In genomic region chrX:8971116-8971515, GRCh38 we compare ENCODE assay signal across 8 cellular contexts.
DNase-seq lines count a peak whose midpoint lies in the region; ATAC-seq and TF ChIP-seq lines count a peak whose summit lies in the region.

No MANE protein-coding gene starts in this region.

- no peaks in the 10 kb centered on the region for H3K27me3 Mint-ChIP-seq in nephron (ENCODE audit: low read depth)

- H3K4me3 ChIP-seq in GM12875 (ENCODE audit: low read depth, low read length): no peak overlapping the region

- DNase-seq in AG09319 (ENCODE audit: extremely low read depth, low read depth) (peak; percentile 11), NCI-H524 treated with DMSO at 0.1 percent for 48 hours (lab: John Stamatoyannopoulos, UW) (peak; percentile 11), cerebellar cortex (ENCODE audit: low spot score) (peak; percentile 32)

- H3K27ac Mint-ChIP-seq in nephron: no peak overlapping the region

- H3K4me3 Mint-ChIP-seq in nephron: no peak overlapping the region

- H3K4me1 Mint-ChIP-seq in nephron: no peaks in the 10 kb centered on the region

- TF ChIP-seq CTCF in AG09319 (IDR thresholded peaks at IDR 0.05; ENCODE audit: low read depth, low read length): peak; percentile 34
- TF ChIP-seq CTCF in GM12875 (IDR thresholded peaks at IDR 0.05; ENCODE audit: borderline replicate concordance, insufficient read depth, low read depth, low read length): peak; percentile 9; the same call in 1 of the 2 replicates
- peak; percentile 11 to 22 (median 18) for TF ChIP-seq CTCF in nephron (IDR thresholded peaks at IDR 0.05; ENCODE audit: unreplicated experiment in 3 of 3)

- H3K9me3 Mint-ChIP-seq in nephron: peaks cover 23% of the 10 kb centered on the region

- ATAC-seq in HG02610 (IDR thresholded peaks at IDR 0.05; ENCODE audit: unreplicated experiment) (no peak), GM21423 (IDR thresholded peaks at IDR 0.05; ENCODE audit: unreplicated experiment) (no peak), GM19467 (IDR thresholded peaks at IDR 0.05; ENCODE audit: unreplicated experiment) (no peak)

- H3K36me3 Mint-ChIP-seq in nephron (ENCODE audit: low read depth): no peaks in the 10 kb centered on the region
